ENCODE assay signal across 11 cellular contexts in the genomic region with DNA sequence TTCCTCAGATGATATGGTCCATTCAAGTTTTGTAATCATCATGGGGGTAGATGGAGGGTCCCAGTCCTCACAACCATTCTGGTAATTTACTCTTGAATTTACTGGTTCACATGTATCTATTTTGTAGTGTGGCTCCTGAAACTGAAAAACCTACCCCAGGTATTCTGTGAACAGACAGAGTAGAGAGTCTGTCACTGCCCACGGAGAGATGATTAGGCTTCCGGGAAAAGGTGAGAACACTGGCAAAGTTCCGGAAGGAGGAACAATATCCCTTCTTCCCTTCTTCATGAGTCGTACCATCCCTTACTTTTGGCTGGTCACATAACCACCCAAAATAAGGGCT.
DNase-seq lines count a peak whose midpoint lies in the region; ATAC-seq and TF ChIP-seq lines count a peak whose summit lies in the region.
"Had no signal": no experiment of that assay in that cellular context is flagged by ENCODE, and none has a peak within 500 bp of the region (broad histone marks: within the 10 kb centered on the region; RNA-seq: fewer than 3 reads in every experiment).

No MANE protein-coding gene starts in this region.

- no peaks in the 10 kb centered on the region for H3K27me3 Mint-ChIP-seq in memory B cell

- TF ChIP-seq CTCF in left lung (IDR thresholded peaks at IDR 0.05) = no peak

- H3K27me3 ChIP-seq in left lung = no peaks in the 10 kb centered on the region

- peaks cover 35% of the 10 kb centered on the region for H3K4me1 Mint-ChIP-seq in memory B cell

- intact Hi-C loops in left lung (cut with DNase I) = no loop called here

- no peak overlapping the region for H3K4me3 Mint-ChIP-seq in memory B cell

- H3K9me3 ChIP-seq in left lung = no peaks in the 10 kb centered on the region

- peak overlapping the region; percentile 85 for H3K27ac Mint-ChIP-seq in memory B cell

- DNase-seq in memory B cell (ENCODE audit: low spot score in 2 of 2) (no peak), left lung (no peak), UCSD-AML1 (lab: John Stamatoyannopoulos, UW; ENCODE audit: unreplicated experiment) (no peak), middle frontal gyrus (ENCODE audit: extremely low spot score, low spot score) (no peak), epidermal melanocyte (ENCODE audit: insufficient read length, low spot score) (no peak)
- DNase-seq: activated gamma-delta T cell, left cardiac atrium, NCI-H1694 treated with DMSO at 0.1 percent for 48 hours had no signal

- H3K9me3 Mint-ChIP-seq in memory B cell = no peaks in the 10 kb centered on the region

- H3K36me3 Mint-ChIP-seq in memory B cell = peaks cover 4% of the 10 kb centered on the region

- no peak overlapping the region for H3K27ac ChIP-seq in left lung

- ATAC-seq in GM18873 (IDR thresholded peaks at IDR 0.05; ENCODE audit: low FRiP score, unreplicated experiment) (peak; percentile 11), GM21619 (IDR thresholded peaks at IDR 0.05; ENCODE audit: unreplicated experiment) (peak; percentile 20), HG03460 (IDR thresholded peaks at IDR 0.05; ENCODE audit: unreplicated experiment) (peak; percentile 18), memory B cell (ENCODE audit: low read depth) (no peak), left lung (no peak)
- ATAC-seq: left cardiac atrium had no signal

- H3K4me1 ChIP-seq in left lung = peaks cover 19 to 47% of the 10 kb centered on the region in 2 donors

- no peaks in the 10 kb centered on the region for H3K36me3 ChIP-seq in left lung

- no peak overlapping the region for H3K4me3 ChIP-seq in left lung

Comparison
In these comparisons a context has a peak if more than half of its experiments do, and no peak if none do; other contexts are left out.
1. ATAC-seq: peak in GM18873 (single experiment), GM21619 (single experiment) and HG03460 (single experiment); none in memory B cell (single experiment) and left lung (single experiment).